Comparison of ENCODE assay signal across 9 cellular contexts in genomic region chr12:48765753-48766162, GRCh38. TPM values are rescaled to one million over a fixed set of nuclear protein-coding genes. Genes with fewer than 3 reads are reported as not detected.
DNase-seq lines count a peak whose midpoint lies in the region; ATAC-seq, FAIRE-seq and TF ChIP-seq lines count a peak whose summit lies in the region.
"Had no signal": no experiment of that assay in that cellular context is flagged by ENCODE, and none has a peak within 500 bp of the region (broad histone marks: within the 10 kb centered on the region; RNA-seq: fewer than 3 reads in every experiment).

No MANE protein-coding gene starts in this region.

- H2AFZ ChIP-seq in Loucy (ENCODE audit: low read length): no peak overlapping the region
- H2AFZ ChIP-seq in GM12878 (ENCODE audit: control insufficient read depth, low read depth, low read length): no peak overlapping the region; the same call in 1 of the 2 replicates

- H3K27ac Mint-ChIP-seq in WTC11: no peak overlapping the region

- H3K27me3 ChIP-seq in Loucy (ENCODE audit: insufficient read depth, low read length, poor library complexity, severe bottlenecking) (no peaks in the 10 kb centered on the region), GM12878 (replicated peaks in 1 of 2; ENCODE audit: control insufficient read depth in 2 of 2, insufficient read depth in 2 of 2, low read length in 1 of 2) (no peaks in the 10 kb centered on the region)

- H3K79me2 ChIP-seq in Loucy (ENCODE audit: insufficient read depth, low read length): no peaks in the 10 kb centered on the region
- no peaks in the 10 kb centered on the region for H3K79me2 ChIP-seq in GM12878 (ENCODE audit: control insufficient read depth, insufficient read depth, low read length)

- H3K9me3 ChIP-seq in Loucy (ENCODE audit: insufficient read depth, low read depth, low read length) (no peaks in the 10 kb centered on the region), GM12878 (replicated peaks; ENCODE audit: control insufficient read depth, insufficient read depth, low read length) (no peaks in the 10 kb centered on the region)

- RAD21 ChIA-PET in GM12878 (lab: Charles Lee; ENCODE audit: unreplicated experiment): interaction anchor here (0.6 to 1.7 kb wide), 3 partner anchors 12 to 29 kb away, joined by 3 to 7 read pairs (median 5); no protein-coding TSS in a partner anchor

- H3K27ac ChIP-seq in GM12878 (ENCODE audit: control insufficient read depth, insufficient read depth): no peak overlapping the region

- SMC1A ChIA-PET in GM12878 (lab: Charles Lee; ENCODE audit: uncharacterized antibody, unreplicated experiment): interaction anchor here (0.8 to 2.1 kb wide), 3 partner anchors 28 to 87 kb away, joined by 3 to 5 read pairs (median 4); no protein-coding TSS in a partner anchor

- no peak for TF ChIP-seq POLR2A in GM12878 (IDR thresholded peaks at IDR 0.05; ENCODE audit: low read depth, low read length)

- no peak for TF ChIP-seq CTCF in Loucy (conservative IDR thresholded peaks at IDR 0.05; ENCODE audit: low read length)
- TF ChIP-seq CTCF in GM12878 (IDR thresholded peaks at IDR 0.05 in 2 of 3, conservative IDR thresholded peaks at IDR 0.05 in 1 of 3; ENCODE audit: control insufficient read depth in 2 of 3, extremely low read depth in 1 of 3, insufficient read depth in 1 of 3, low read depth in 3 of 3, low read length in 3 of 3): no peak
- TF ChIP-seq CTCF in WTC11 (IDR thresholded peaks at IDR 0.05): no peak

- no TSS peak for BruUV-seq in GM12878 (replicated peaks; lab: Mats Ljungman, UMichigan)

- H3K9ac ChIP-seq in Loucy (ENCODE audit: low read depth, low read length, poor library complexity, severe bottlenecking) (peak overlapping the region; percentile 14), GM12878 (ENCODE audit: control insufficient read depth, insufficient read depth, low read length) (no peak overlapping the region)

- H3K4me1 Mint-ChIP-seq in WTC11: peaks cover 17% of the 10 kb centered on the region

- peak overlapping the region; percentile 93 for H3K4me2 ChIP-seq in Loucy (ENCODE audit: low read depth, low read length, poor library complexity, severe bottlenecking)
- no peak overlapping the region for H3K4me2 ChIP-seq in GM12878 (ENCODE audit: control insufficient read depth, insufficient read depth)

- H3K36me3 ChIP-seq in Loucy (ENCODE audit: insufficient read depth, low read length) (peaks cover under 1% of the 10 kb centered on the region; the same call in 1 of the 2 replicates), GM12878 (ENCODE audit: control insufficient read depth in 2 of 2, insufficient read depth in 2 of 2, low read length in 1 of 2) (no peaks in the 10 kb centered on the region)

- H3K4me3 ChIP-seq in Loucy (ENCODE audit: low read length, poor library complexity, severe bottlenecking) (peak overlapping the region; percentile 63), GM12878 (no peak overlapping the region)

- in situ Hi-C loops in GM12878 (cut with MboI): no loop called here

- WGBS in GM12878 (ENCODE audit: insufficient coverage, insufficient replicate concordance, low lambda C conversion rate, missing lambda C conversion rate): 45% methylated on average over 5 of the region's 5 CpGs

- H3K27me3 Mint-ChIP-seq in WTC11 (ENCODE audit: low read depth): no peaks in the 10 kb centered on the region; the same call in 1 of the 2 replicates

- H3F3A ChIP-seq in Loucy (ENCODE audit: low read depth): 0 out of 2 replicates have a peak, but pooled peaks cover 4% of the 10 kb centered on the region

- H3K9me2 ChIP-seq in Loucy (replicated peaks; ENCODE audit: low read depth, low read length): no peaks in the 10 kb centered on the region

- ATAC-seq in GM19372 (IDR thresholded peaks at IDR 0.05; ENCODE audit: low read depth, unreplicated experiment) (peak; percentile 72), GM12878 (peak; percentile 86), sciatic nerve (peak; percentile 40), GM19452 (IDR thresholded peaks at IDR 0.05; ENCODE audit: unreplicated experiment) (no peak), WTC11 (no peak)

- POLR2A ChIA-PET in GM12878 (lab: Charles Lee): no interaction called here
- POLR2A ChIA-PET in WTC11 (lab: Charles Lee): no interaction called here

- no peaks in the 10 kb centered on the region for H4K20me1 ChIP-seq in Loucy (ENCODE audit: insufficient read depth, low read length, poor library complexity, severe bottlenecking)
- H4K20me1 ChIP-seq in GM12878 (ENCODE audit: control insufficient read depth, insufficient read depth): no peaks in the 10 kb centered on the region

- CTCF ChIA-PET in GM12878 (lab: Yijun Ruan, JAX) (interaction anchor here (0.8 to 4.2 kb wide), 4 partner anchors 12 to 49 kb away, joined by 3 to 23 read pairs (median 14); no protein-coding TSS in a partner anchor), WTC11 (lab: Charles Lee) (interaction anchor here (1.0 to 1.7 kb wide), 2 partner anchors 12 to 31 kb away, joined by 3 to 6 read pairs; no protein-coding TSS in a partner anchor)

- no peak for DNase-seq in GM12878 (ENCODE audit: low read depth, low spot score)
- no peak for DNase-seq in sciatic nerve (ENCODE audit: low spot score)
- DNase-seq in activated gamma-delta T cell treated with Interleukin-2 at 50 U/mL for 16 hours: no peak
- no peak for DNase-seq in WTC11 (ENCODE audit: low spot score)
- DNase-seq: NCI-H748 treated with DMSO at 0.1 percent for 48 hours; stimulated activated naive CD4-positive, alpha-beta T cell treated with Interleukin-2 at 50 U/mL for 16 hours had no signal

- no peak for TF ChIP-seq EP300 in GM12878 (IDR thresholded peaks at IDR 0.05; ENCODE audit: borderline replicate concordance in 1 of 2, control insufficient read depth in 1 of 2, low read depth in 2 of 2, low read length in 2 of 2)

- H3K9me3 Mint-ChIP-seq in WTC11: no peaks in the 10 kb centered on the region

- no peak for TF ChIP-seq RAD21 in GM12878 (IDR thresholded peaks at IDR 0.05; ENCODE audit: insufficient read depth, low read depth, low read length)

- H3K4me3 Mint-ChIP-seq in WTC11: no peak overlapping the region

- H3K36me3 Mint-ChIP-seq in WTC11: no peaks in the 10 kb centered on the region

- FAIRE-seq in GM12878 (lab: Jason Lieb, UNC): no peak

- intact Hi-C loops in GM12878 (cut with micrococcal nuclease; ENCODE audit: unreplicated experiment) (no loop called here), sciatic nerve (cut with DNase I) (no loop called here)

- peaks cover 31% of the 10 kb centered on the region for H3K4me1 ChIP-seq in Loucy (ENCODE audit: insufficient read depth, low read length, poor library complexity, severe bottlenecking)
- H3K4me1 ChIP-seq in GM12878 (ENCODE audit: control insufficient read depth, insufficient read depth, low read length): peaks cover 18% of the 10 kb centered on the region

RNA-seq across cellular contexts. Expression of gene ADCY6, which starts 23.1 kb away (rescaled TPM):
- total RNA-seq in GM12878 (2013; cell fraction: nucleolus; rRNA removed): 0.79 and 1.0 TPM in 2 replicates
- total RNA-seq in GM12878 (2014; rRNA removed) (0.05 and 0.11 TPM in 2 replicates), GM12878 (2014; rRNA removed; fragmentation: Illumina TruSeq; extraction: Trizol) (0.04 and 0.37 TPM in 2 replicates), GM12878 (2021) (0.36 and 0.61 TPM in 2 replicates), sciatic nerve (75.9 TPM), WTC11 (2021) (11.9 to 12.8 TPM (median 12.2 TPM) in 3 replicates)
- polyA plus RNA-seq in GM12878 (2011; ENCODE audit: low read depth): 0.14 TPM
- polyA plus RNA-seq in GM12878 (2011; rRNA removed) (1.2 and 2.0 TPM in 2 replicates), GM12878 (2014; fragmentation: Illumina TruSeq; extraction: Trizol) (0.19 TPM in 1 of 2 replicates, not detected in the other), GM12878 (2014; fragmentation: Nextera tagmentation; extraction: Ambion mirVana) (under 1 TPM; 0.07 to 0.14 TPM), GM12878 (2014; rRNA removed) (0.24 and 0.66 TPM in 2 replicates), GM12878 (2016; fragmentation: Nextera tagmentation; extraction: Ambion mirVana) (under 1 TPM in 1 of 2 experiments, not detected in 1; 0.03 TPM)
- polyA plus RNA-seq in GM12878 (2011; cell fraction: cytosol; rRNA removed): 2.5 and 2.7 TPM in 2 replicates
- 13.7 and 16.3 TPM in 2 replicates for polyA plus RNA-seq in GM12878 (2011; cell fraction: nucleus; rRNA removed)
- polyA plus RNA-seq in GM12878 (2012): 0.44 and 0.53 TPM in 2 replicates
- 2.0 and 4.1 TPM in 2 replicates for polyA minus RNA-seq in GM12878 (2011; rRNA and poly(A)+ RNA removed)
- 1.6 and 3.4 TPM in 2 replicates for polyA minus RNA-seq in GM12878 (2011; cell fraction: cytosol; rRNA and poly(A)+ RNA removed)
- polyA minus RNA-seq in GM12878 (2011; cell fraction: nucleus; rRNA and poly(A)+ RNA removed): 2.7 and 3.2 TPM in 2 replicates

RNA-seq across cellular contexts. Expression of gene CCNT1, which starts 49.3 kb away (rescaled TPM):
- total RNA-seq in GM12878 (2013; cell fraction: nucleolus; rRNA removed): 79.2 and 93.9 TPM in 2 replicates
- total RNA-seq in GM12878 (2014; rRNA removed) (22.8 and 25.1 TPM in 2 replicates), GM12878 (2014; rRNA removed; fragmentation: Illumina TruSeq; extraction: Trizol) (28.8 and 29.1 TPM in 2 replicates), GM12878 (2021) (36.2 and 37.3 TPM in 2 replicates), sciatic nerve (51.5 TPM), WTC11 (2021) (34.3 to 42.0 TPM (median 41.8 TPM) in 3 replicates)
- polyA plus RNA-seq in GM12878 (2011; ENCODE audit: low read depth): 11.4 TPM
- polyA plus RNA-seq in GM12878 (2011; rRNA removed) (29.1 and 34.2 TPM in 2 replicates), GM12878 (2014; fragmentation: Illumina TruSeq; extraction: Trizol) (23.5 and 26.5 TPM in 2 replicates), GM12878 (2014; fragmentation: Nextera tagmentation; extraction: Ambion mirVana) (1 to 10 TPM; 6.3 to 6.5 TPM), GM12878 (2014; rRNA removed) (13.3 and 17.3 TPM in 2 replicates), GM12878 (2016; fragmentation: Nextera tagmentation; extraction: Ambion mirVana) (10 to 100 TPM in 1 of 2 experiments, 1 to 10 TPM in 1; 9.4 to 10.7 TPM)
- 16.2 and 19.7 TPM in 2 replicates for polyA plus RNA-seq in GM12878 (2011; cell fraction: cytosol; rRNA removed)
- polyA plus RNA-seq in GM12878 (2011; cell fraction: nucleus; rRNA removed): 28.7 and 30.4 TPM in 2 replicates
- polyA plus RNA-seq in GM12878 (2012): 12.2 and 14.3 TPM in 2 replicates
- 93.7 and 161 TPM in 2 replicates for polyA minus RNA-seq in GM12878 (2011; rRNA and poly(A)+ RNA removed)
- 21.2 and 23.1 TPM in 2 replicates for polyA minus RNA-seq in GM12878 (2011; cell fraction: cytosol; rRNA and poly(A)+ RNA removed)
- 29.5 and 29.8 TPM in 2 replicates for polyA minus RNA-seq in GM12878 (2011; cell fraction: nucleus; rRNA and poly(A)+ RNA removed)

RNA-seq across cellular contexts. Expression of gene CACNB3, which starts 52.5 kb away (rescaled TPM):
- 11.6 and 12.2 TPM in 2 replicates for total RNA-seq in GM12878 (2013; cell fraction: nucleolus; rRNA removed)
- total RNA-seq in GM12878 (2014; rRNA removed) (1.0 and 1.3 TPM in 2 replicates), GM12878 (2014; rRNA removed; fragmentation: Illumina TruSeq; extraction: Trizol) (0.83 and 1.9 TPM in 2 replicates), GM12878 (2021) (2.6 and 2.7 TPM in 2 replicates), sciatic nerve (24.1 TPM), WTC11 (2021) (15.0 to 17.3 TPM (median 17.0 TPM) in 3 replicates)
- polyA plus RNA-seq in GM12878 (2011; ENCODE audit: low read depth): 1.9 TPM
- polyA plus RNA-seq in GM12878 (2011; rRNA removed) (3.8 and 5.0 TPM in 2 replicates), GM12878 (2014; fragmentation: Illumina TruSeq; extraction: Trizol) (1.00 and 1.5 TPM in 2 replicates), GM12878 (2014; fragmentation: Nextera tagmentation; extraction: Ambion mirVana) (under 1 TPM; 0.80 to 0.86 TPM), GM12878 (2014; rRNA removed) (1.9 and 2.3 TPM in 2 replicates), GM12878 (2016; fragmentation: Nextera tagmentation; extraction: Ambion mirVana) (1 to 10 TPM in 1 of 2 experiments, under 1 TPM in 1; 0.78 to 2.1 TPM)
- 3.2 and 4.7 TPM in 2 replicates for polyA plus RNA-seq in GM12878 (2011; cell fraction: cytosol; rRNA removed)
- polyA plus RNA-seq in GM12878 (2011; cell fraction: nucleus; rRNA removed): 34.8 and 42.9 TPM in 2 replicates
- 4.2 and 4.4 TPM in 2 replicates for polyA plus RNA-seq in GM12878 (2012)
- polyA minus RNA-seq in GM12878 (2011; rRNA and poly(A)+ RNA removed): 2.3 and 4.2 TPM in 2 replicates
- 3.1 and 4.1 TPM in 2 replicates for polyA minus RNA-seq in GM12878 (2011; cell fraction: cytosol; rRNA and poly(A)+ RNA removed)
- 6.8 and 8.8 TPM in 2 replicates for polyA minus RNA-seq in GM12878 (2011; cell fraction: nucleus; rRNA and poly(A)+ RNA removed)

Comparison
In these comparisons a context has a peak if more than half of its experiments do, and no peak if none do; other contexts are left out.
1. ATAC-seq: peak in GM19372 (single experiment), GM12878 (single experiment) and sciatic nerve (single experiment); none in GM19452 (single experiment) and WTC11 (single experiment).